ENCODE assay signal across 20 cellular contexts in genomic region chr5:84885479-84886258, GRCh38.
DNase-seq lines count a peak whose midpoint lies in the region; TF ChIP-seq lines count a peak whose summit lies in the region.
"Had no signal": no experiment of that assay in that cellular context is flagged by ENCODE, and none has a peak within 500 bp of the region (broad histone marks: within the 10 kb centered on the region; RNA-seq: fewer than 3 reads in every experiment).

No MANE protein-coding gene starts in this region.

- no peak overlapping the region for H3K4me3 Mint-ChIP-seq in nephron progenitor cell
- H3K4me3 Mint-ChIP-seq: activated CD4-positive, alpha-beta T cell treated with anti-CD3 and anti-CD28 coated beads for 36 hours; activated naive CD8-positive, alpha-beta T cell treated with anti-CD3 and anti-CD28 coated beads, Interleukin-2, amount 50 U/mL, for 24 hours; natural killer cell treated with Interleukin-12 subunit alpha and Interleukin-12 subunit beta and Interleukin-15 and Interleukin-18, amount 100 ng/mL, for 72 hours; stimulated activated memory B cell treated with anti-CD40 and anti-IgM and Interleukin-4, amounts not matched to agents 10 μg/mL and 1 μg/mL and 100 μg/mL, for 72 hours had no signal

- no peaks in the 10 kb centered on the region for H3K27me3 ChIP-seq in MM.1S (replicated peaks; ENCODE audit: insufficient read depth, low read length)
- H3K27me3 ChIP-seq: BLaER1 treated with 17β-estradiol and CSF1 and Interleukin-3, amounts not matched to agents 10 nM and 100 nM; Peyer's patch; right lobe of liver; vagina had no signal

- H3F3A ChIP-seq in MM.1S (ENCODE audit: insufficient read depth, low read length), result no peaks in the 10 kb centered on the region

- no peaks in the 10 kb centered on the region for H3K27me3 Mint-ChIP-seq in nephron progenitor cell (ENCODE audit: low read depth, poor library complexity)
- H3K27me3 Mint-ChIP-seq: activated CD4-positive, alpha-beta T cell treated with anti-CD3 and anti-CD28 coated beads for 36 hours; activated naive CD8-positive, alpha-beta T cell treated with anti-CD3 and anti-CD28 coated beads, Interleukin-2, amount 50 U/mL, for 24 hours; natural killer cell treated with Interleukin-12 subunit alpha and Interleukin-12 subunit beta and Interleukin-15 and Interleukin-18, amount 100 ng/mL, for 72 hours; stimulated activated memory B cell treated with anti-CD40 and anti-IgM and Interleukin-4, amounts not matched to agents 10 μg/mL and 1 μg/mL and 100 μg/mL, for 72 hours had no signal

- H3K9ac ChIP-seq in MM.1S (ENCODE audit: low read length), result no peak overlapping the region
- H3K9ac ChIP-seq: BLaER1 treated with 17β-estradiol and CSF1 and Interleukin-3, amounts not matched to agents 10 nM and 100 nM had no signal

- H3K4me3 ChIP-seq in fibroblast of the aortic adventitia (ENCODE audit: low read depth, low read length) (no peak overlapping the region), MM.1S (ENCODE audit: low read length) (no peak overlapping the region)
- H3K4me3 ChIP-seq: BLaER1 treated with 17β-estradiol and CSF1 and Interleukin-3, amounts not matched to agents 10 nM and 100 nM; Peyer's patch; right lobe of liver; vagina had no signal

- peaks cover 9% of the 10 kb centered on the region for H3K9me3 Mint-ChIP-seq in nephron progenitor cell

- H3K79me2 ChIP-seq in MM.1S (ENCODE audit: low read length), result no peaks in the 10 kb centered on the region

- DNase-seq in HS-5 (ENCODE audit: low read depth) (peak; percentile 8), amniotic stem cell (lab: John Stamatoyannopoulos, UW) (peak; percentile 38), fibroblast of the aortic adventitia (ENCODE audit: low read depth) (peak; percentile 75), nephron progenitor cell (no peak), KG1 (lab: John Stamatoyannopoulos, UW) (no peak), NCI-H345 treated with DMSO at 0.1 percent for 48 hours (lab: John Stamatoyannopoulos, UW; ENCODE audit: unreplicated experiment) (no peak), MM.1S (no peak), superior temporal gyrus (ENCODE audit: extremely low spot score) (no peak)
- DNase-seq: activated CD4-positive, alpha-beta T cell treated with anti-CD3 and anti-CD28 coated beads for 36 hours; activated naive CD8-positive, alpha-beta T cell treated with anti-CD3 and anti-CD28 coated beads, Interleukin-2, amount 50 U/mL, for 24 hours; DMS79; NCI-H1417 treated with DMSO at 0.1 percent for 48 hours; NCI-H524 treated with DMSO at 0.1 percent for 48 hours; Peyer's patch; right lobe of liver; T-helper 1 cell had no signal

- no peak for TF ChIP-seq CTCF in fibroblast of the aortic adventitia (IDR thresholded peaks at IDR 0.05; ENCODE audit: insufficient read depth, low read length)
- no peak for TF ChIP-seq CTCF in nephron progenitor cell (IDR thresholded peaks at IDR 0.05)
- no peak for TF ChIP-seq CTCF in MM.1S (IDR thresholded peaks at IDR 0.05; ENCODE audit: low read length)

- no peak overlapping the region for H2AFZ ChIP-seq in MM.1S (ENCODE audit: low read length)

- no peaks in the 10 kb centered on the region for H4K20me1 ChIP-seq in MM.1S (ENCODE audit: insufficient read depth, low read length)
- H4K20me1 ChIP-seq: BLaER1 treated with 17β-estradiol and CSF1 and Interleukin-3, amounts not matched to agents 10 nM and 100 nM had no signal

- H3K27ac Mint-ChIP-seq in nephron progenitor cell, result peak overlapping the region; percentile 52
- H3K27ac Mint-ChIP-seq: activated CD4-positive, alpha-beta T cell treated with anti-CD3 and anti-CD28 coated beads for 36 hours; activated naive CD8-positive, alpha-beta T cell treated with anti-CD3 and anti-CD28 coated beads, Interleukin-2, amount 50 U/mL, for 24 hours; natural killer cell treated with Interleukin-12 subunit alpha and Interleukin-12 subunit beta and Interleukin-15 and Interleukin-18, amount 100 ng/mL, for 72 hours; stimulated activated memory B cell treated with anti-CD40 and anti-IgM and Interleukin-4, amounts not matched to agents 10 μg/mL and 1 μg/mL and 100 μg/mL, for 72 hours had no signal

- no peak overlapping the region for H3K4me2 ChIP-seq in MM.1S (ENCODE audit: low read depth, low read length)
- H3K4me2 ChIP-seq: BLaER1 treated with 17β-estradiol and CSF1 and Interleukin-3, amounts not matched to agents 10 nM and 100 nM had no signal

- H3K27ac ChIP-seq in MM.1S (ENCODE audit: low read length), result no peak overlapping the region
- H3K27ac ChIP-seq: BLaER1 treated with 17β-estradiol and CSF1 and Interleukin-3, amounts not matched to agents 10 nM and 100 nM; Peyer's patch; right lobe of liver; vagina had no signal

- H3K36me3 ChIP-seq in MM.1S (replicated peaks; ENCODE audit: insufficient read depth, low read length), result no peaks in the 10 kb centered on the region
- H3K36me3 ChIP-seq: BLaER1 treated with 17β-estradiol and CSF1 and Interleukin-3, amounts not matched to agents 10 nM and 100 nM; Peyer's patch; right lobe of liver; vagina had no signal

- no peaks in the 10 kb centered on the region for H3K9me2 ChIP-seq in MM.1S (replicated peaks; ENCODE audit: insufficient read depth, low read length)

- no peaks in the 10 kb centered on the region for H3K36me3 Mint-ChIP-seq in nephron progenitor cell (ENCODE audit: low read depth)
- H3K36me3 Mint-ChIP-seq: natural killer cell treated with Interleukin-12 subunit alpha and Interleukin-12 subunit beta and Interleukin-15 and Interleukin-18, amount 100 ng/mL, for 72 hours; stimulated activated memory B cell treated with anti-CD40 and anti-IgM and Interleukin-4, amounts not matched to agents 10 μg/mL and 1 μg/mL and 100 μg/mL, for 72 hours had no signal

- H3K4me1 ChIP-seq in MM.1S (ENCODE audit: low read length), result no peaks in the 10 kb centered on the region
- H3K4me1 ChIP-seq: BLaER1 treated with 17β-estradiol and CSF1 and Interleukin-3, amounts not matched to agents 10 nM and 100 nM; Peyer's patch; right lobe of liver; vagina had no signal

- no peaks in the 10 kb centered on the region for H3K9me3 ChIP-seq in MM.1S (replicated peaks; ENCODE audit: insufficient read depth, low read length)
- H3K9me3 ChIP-seq: BLaER1 treated with 17β-estradiol and CSF1 and Interleukin-3, amounts not matched to agents 10 nM and 100 nM; Peyer's patch; right lobe of liver; vagina had no signal

- H3K4me1 Mint-ChIP-seq in nephron progenitor cell, result peaks cover 17% of the 10 kb centered on the region
- H3K4me1 Mint-ChIP-seq: activated CD4-positive, alpha-beta T cell treated with anti-CD3 and anti-CD28 coated beads for 36 hours; activated naive CD8-positive, alpha-beta T cell treated with anti-CD3 and anti-CD28 coated beads, Interleukin-2, amount 50 U/mL, for 24 hours; stimulated activated memory B cell treated with anti-CD40 and anti-IgM and Interleukin-4, amounts not matched to agents 10 μg/mL and 1 μg/mL and 100 μg/mL, for 72 hours had no signal

Comparison
In these comparisons a context has a peak if more than half of its experiments do, and no peak if none do; other contexts are left out.
1. DNase-seq: peak in HS-5 (single experiment), amniotic stem cell (single experiment) and fibroblast of the aortic adventitia (single experiment); none in nephron progenitor cell (single experiment), KG1 (single experiment), NCI-H345 treated with DMSO at 0.1 percent for 48 hours (single experiment), MM.1S (single experiment) and superior temporal gyrus (single experiment).